Comparison of ENCODE assay signal across 13 cellular contexts in the genomic region with DNA sequence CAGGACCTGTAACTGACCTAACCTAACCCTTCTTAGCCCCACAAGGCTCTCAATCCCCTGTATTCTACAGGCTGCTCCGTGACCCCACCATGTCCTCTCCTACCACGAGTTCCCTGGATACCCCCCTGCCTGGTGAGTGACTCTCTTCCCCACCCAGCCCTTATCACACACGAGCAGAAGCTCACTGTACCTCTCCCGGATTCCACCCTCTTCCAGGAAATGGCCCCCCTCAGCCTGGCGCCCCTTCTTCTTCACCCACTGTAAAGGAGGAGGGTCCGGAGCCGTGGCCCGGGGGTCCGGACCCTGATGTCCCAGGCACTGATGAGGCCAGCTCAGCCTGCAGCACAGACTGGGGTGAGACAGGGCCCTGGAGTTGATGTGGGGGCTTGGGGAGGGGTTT. TPM values are rescaled to one million over a fixed set of nuclear protein-coding genes. Genes with fewer than 3 reads are reported as not detected.
DNase-seq lines count a peak whose midpoint lies in the region; ATAC-seq and TF ChIP-seq lines count a peak whose summit lies in the region.
"Had no signal": no experiment of that assay in that cellular context is flagged by ENCODE, and none has a peak within 500 bp of the region (broad histone marks: within the 10 kb centered on the region; RNA-seq: fewer than 3 reads in every experiment).

No MANE protein-coding gene starts in this region.

- H3K9ac ChIP-seq in iPS-15b (ENCODE audit: low read depth, low read length): no peak overlapping the region

- WGBS in tibial nerve, 2 donors: 76 to 78% methylated on average over 9 of the region's 9 CpGs

- no peaks in the 10 kb centered on the region for H3K27me3 Mint-ChIP-seq in activated naive CD4-positive, alpha-beta T cell treated with anti-CD3 and anti-CD28 coated beads, Interleukin-2, amount 10 ng/mL, durations not matched to agents 7 days and 5 days
- no peaks in the 10 kb centered on the region for H3K27me3 Mint-ChIP-seq in activated CD4-positive, alpha-beta memory T cell treated with anti-CD3 and anti-CD28 coated beads for 36 hours

- H3K36me3 Mint-ChIP-seq in activated naive CD4-positive, alpha-beta T cell treated with anti-CD3 and anti-CD28 coated beads, Interleukin-2, amount 10 ng/mL, durations not matched to agents 7 days and 5 days: peaks cover 40% of the 10 kb centered on the region
- peaks cover 30% of the 10 kb centered on the region for H3K36me3 Mint-ChIP-seq in activated CD4-positive, alpha-beta memory T cell treated with anti-CD3 and anti-CD28 coated beads for 36 hours

- peaks cover 44% of the 10 kb centered on the region for H3K36me3 ChIP-seq in iPS-15b (ENCODE audit: control insufficient read depth, insufficient read depth, low read length)
- H3K36me3 ChIP-seq in tibial nerve: peaks cover 0 to 55% (median 24%) of the 10 kb centered on the region in 3 donors

- no peak for TF ChIP-seq CTCF in tibial nerve (IDR thresholded peaks at IDR 0.05)

- DNase-seq in activated naive CD4-positive, alpha-beta T cell treated with anti-CD3 and anti-CD28 coated beads, Interleukin-2, amount 10 ng/mL, durations not matched to agents 7 days and 5 days: no peak
- DNase-seq in activated naive CD4-positive, alpha-beta T cell treated with anti-CD3 and anti-CD28 coated beads, Interleukin-2, amount 50 U/mL, for 16 hours: no peak
- DNase-seq in activated CD4-positive, alpha-beta memory T cell treated with anti-CD3 and anti-CD28 coated beads for 36 hours: no peak
- no peak for DNase-seq in tibial nerve (ENCODE audit: low spot score in 2 of 2)
- no peak for DNase-seq in activated CD4-positive, CD25-positive, alpha-beta regulatory T cell treated with anti-CD3 and anti-CD28 coated beads, Interleukin-2, amount 50 U/mL, for 72 hours
- DNase-seq: aorta, MV-4-11, NCI-H510A treated with DMSO at 0.1 percent for 48 hours, SIG-M5 had no signal

- H3K4me1 Mint-ChIP-seq in activated naive CD4-positive, alpha-beta T cell treated with anti-CD3 and anti-CD28 coated beads, Interleukin-2, amount 10 ng/mL, durations not matched to agents 7 days and 5 days: peaks cover 30% of the 10 kb centered on the region
- H3K4me1 Mint-ChIP-seq in activated CD4-positive, alpha-beta memory T cell treated with anti-CD3 and anti-CD28 coated beads for 36 hours (ENCODE audit: low read depth): peaks cover 21% of the 10 kb centered on the region

- no peak for TF ChIP-seq POLR2A in tibial nerve (IDR thresholded peaks at IDR 0.05)

- peak overlapping the region in 3 of 4 donors; percentile 98 to 100 (median 99) for H3K27ac ChIP-seq in tibial nerve
- H3K27ac ChIP-seq: upper lobe of right lung had no signal

- CTCF ChIA-PET in activated naive CD4-positive, alpha-beta T cell treated with anti-CD3 and anti-CD28 coated beads, Interleukin-2, amount 10 ng/mL, durations not matched to agents 7 days and 5 days (lab: Charles Lee): no interaction called here
- CTCF ChIA-PET in activated CD4-positive, alpha-beta memory T cell treated with anti-CD3 and anti-CD28 coated beads for 36 hours (lab: Charles Lee): no interaction called here

- peak overlapping the region; percentile 39 for H3K4me3 ChIP-seq in iPS-15b (ENCODE audit: low read depth, low read length)
- no peak overlapping the region for H3K4me3 ChIP-seq in tibial nerve

- H3K27ac Mint-ChIP-seq in activated naive CD4-positive, alpha-beta T cell treated with anti-CD3 and anti-CD28 coated beads, Interleukin-2, amount 10 ng/mL, durations not matched to agents 7 days and 5 days: peak overlapping the region; percentile 98
- H3K27ac Mint-ChIP-seq in activated CD4-positive, alpha-beta memory T cell treated with anti-CD3 and anti-CD28 coated beads for 36 hours: peak overlapping the region; percentile 16

- TF ChIP-seq EP300 in tibial nerve (IDR thresholded peaks at IDR 0.05): no peak

- intact Hi-C loops in activated CD4-positive, alpha-beta memory T cell treated with anti-CD3 and anti-CD28 coated beads for 36 hours (cut with micrococcal nuclease): loop anchor here (2.0 kb wide), 1 partner anchor 99 kb away; a partner anchor contains a TSS

- H3K9me3 ChIP-seq in iPS-15b (ENCODE audit: control insufficient read depth, insufficient read depth, low read length) (no peaks in the 10 kb centered on the region), tibial nerve (no peaks in the 10 kb centered on the region)
- H3K9me3 ChIP-seq: upper lobe of right lung had no signal

- H3K9me3 Mint-ChIP-seq in activated naive CD4-positive, alpha-beta T cell treated with anti-CD3 and anti-CD28 coated beads, Interleukin-2, amount 10 ng/mL, durations not matched to agents 7 days and 5 days: no peaks in the 10 kb centered on the region
- no peaks in the 10 kb centered on the region for H3K9me3 Mint-ChIP-seq in activated CD4-positive, alpha-beta memory T cell treated with anti-CD3 and anti-CD28 coated beads for 36 hours

- H3K4me3 Mint-ChIP-seq in activated naive CD4-positive, alpha-beta T cell treated with anti-CD3 and anti-CD28 coated beads, Interleukin-2, amount 10 ng/mL, durations not matched to agents 7 days and 5 days: peak overlapping the region; percentile 90
- peak overlapping the region; percentile 56 for H3K4me3 Mint-ChIP-seq in activated CD4-positive, alpha-beta memory T cell treated with anti-CD3 and anti-CD28 coated beads for 36 hours

- H3K4me1 ChIP-seq in iPS-15b (ENCODE audit: control insufficient read depth, insufficient read depth, low read length): no peaks in the 10 kb centered on the region
- H3K4me1 ChIP-seq in tibial nerve: peaks cover 0 to 55% (median 23%) of the 10 kb centered on the region in 4 donors

- ATAC-seq in GM18502 (IDR thresholded peaks at IDR 0.05; ENCODE audit: poor library complexity, unreplicated experiment) (no peak), GM18867 (IDR thresholded peaks at IDR 0.05; ENCODE audit: unreplicated experiment) (no peak)

- H3K27me3 ChIP-seq in iPS-15b (ENCODE audit: control insufficient read depth, insufficient read depth, low read length) (no peaks in the 10 kb centered on the region), tibial nerve (no peaks in the 10 kb centered on the region)
- H3K27me3 ChIP-seq: upper lobe of right lung had no signal

- POLR2A ChIA-PET in activated CD4-positive, alpha-beta memory T cell treated with anti-CD3 and anti-CD28 coated beads for 36 hours (lab: Charles Lee): interaction anchor here (1.1 kb wide), 1 partner anchor 20 kb away, joined by 3 read pairs; no protein-coding TSS in a partner anchor

RNA-seq across cellular contexts. Expression of a gene that starts 1.3 kb away (rescaled TPM):
- total RNA-seq in activated CD4-positive, alpha-beta memory T cell treated with anti-CD3 and anti-CD28 coated beads for 36 hours: 10 to 100 TPM; 73.9 to 75.6 TPM
- total RNA-seq in tibial nerve: 100 to 1,000 TPM in 1 of 4 donors, 10 to 100 TPM in 3; 80.2 to 125 (median 93.7) TPM

RNA-seq across cellular contexts. Expression of a gene that starts 6.6 kb away (rescaled TPM):
- total RNA-seq in activated CD4-positive, alpha-beta memory T cell treated with anti-CD3 and anti-CD28 coated beads for 36 hours: 100 to 1,000 TPM; 190 to 191 TPM
- total RNA-seq in tibial nerve: 10 to 100 TPM; 10.8 to 28.2 (median 15.5) TPM

RNA-seq across cellular contexts. Expression of a gene that starts 12.1 kb away (rescaled TPM):
- total RNA-seq in activated CD4-positive, alpha-beta memory T cell treated with anti-CD3 and anti-CD28 coated beads for 36 hours: 10 to 100 TPM; 88.8 to 99.8 TPM
- total RNA-seq in tibial nerve: 1 to 10 TPM in 1 of 4 donors, under 1 TPM in 1, not detected in 2; 0.39 to 2.1 TPM

RNA-seq across cellular contexts. Expression of a gene that starts 41.2 kb away (rescaled TPM):
- total RNA-seq in activated CD4-positive, alpha-beta memory T cell treated with anti-CD3 and anti-CD28 coated beads for 36 hours: under 1 TPM; 0.45 to 0.80 TPM
- total RNA-seq in tibial nerve: 1 to 10 TPM in 1 of 4 donors, under 1 TPM in 2, not detected in 1; 0.66 to 3.5 (median 0.90) TPM

RNA-seq across cellular contexts. Expression of a gene that starts 48.3 kb away (rescaled TPM):
- total RNA-seq in activated CD4-positive, alpha-beta memory T cell treated with anti-CD3 and anti-CD28 coated beads for 36 hours: 1 to 10 TPM; 5.4 to 6.2 TPM
- 1 to 10 TPM in 1 of 4 donors, under 1 TPM in 3; 0.21 to 1.2 (median 0.71) TPM for total RNA-seq in tibial nerve

Comparison
In these comparisons a context has a peak if more than half of its experiments do, and no peak if none do; other contexts are left out.
1. RNA of a gene that starts 6.6 kb away (total RNA-seq): 190 to 191 TPM in activated CD4-positive, alpha-beta memory T cell treated with anti-CD3 and anti-CD28 coated beads for 36 hours; 10.8 to 28.2 TPM in tibial nerve; every median in the first group is over 4 times any median in the second.
2. RNA of a gene that starts 12.1 kb away (total RNA-seq): 88.8 to 99.8 TPM in activated CD4-positive, alpha-beta memory T cell treated with anti-CD3 and anti-CD28 coated beads for 36 hours; 0.39 to 2.1 TPM in tibial nerve; every median in the first group is over 10 times any median in the second.